8 cellular contexts compared by ENCODE assay signal in genomic region chr16:75463417-75464129, GRCh38. TPM values are rescaled to one million over a fixed set of nuclear protein-coding genes. Genes with fewer than 3 reads are reported as not detected.
DNase-seq lines count a peak whose midpoint lies in the region; ATAC-seq and TF ChIP-seq lines count a peak whose summit lies in the region.
"Not testable (repeated sequence)": the region's sequence is repeated elsewhere in the genome, so short reads cannot be mapped to it uniquely, and the experiment has no call there.

No MANE protein-coding gene starts in this region.

- POLR2A ChIA-PET in CD4-positive, alpha-beta memory T cell (lab: Charles Lee; ENCODE audit: partially characterized antibody): interaction anchor here (0.6 to 4.1 kb wide), 10 partner anchors 19 to 796 kb away, joined by 3 to 56 read pairs (median 4); partner anchors contain the start of genes ADAT1, CFDP1, KARS1 and TERF2IP

- H3K4me3 Mint-ChIP-seq in CD4-positive, alpha-beta memory T cell: peak overlapping the region; percentile 90 to 98 (median 94)

- H3K4me1 ChIP-seq in CD4-positive, alpha-beta memory T cell (ENCODE audit: insufficient read depth, low read length): peaks cover 40% of the 10 kb centered on the region
- peaks cover 16% of the 10 kb centered on the region for H3K4me1 ChIP-seq in OCI-LY1 (ENCODE audit: insufficient read depth, low read length, severe bottlenecking)
- H3K4me1 ChIP-seq in esophagus muscularis mucosa: peaks cover 16 to 45% (median 37%) of the 10 kb centered on the region in 4 donors
- not testable (repeated sequence) for H3K4me1 ChIP-seq in mesodermal cell (ENCODE audit: control insufficient read depth, insufficient read depth, low read length, poor library complexity, severe bottlenecking)

- not testable (repeated sequence) for H3F3A ChIP-seq in OCI-LY1 (ENCODE audit: insufficient read depth, low read length)

- peak overlapping the region; percentile 90 for H3K27ac ChIP-seq in CD4-positive, alpha-beta memory T cell (ENCODE audit: low read depth, low read length)
- H3K27ac ChIP-seq in OCI-LY1 (ENCODE audit: low read depth, low read length, poor library complexity, severe bottlenecking): not testable (repeated sequence)
- H3K27ac ChIP-seq in esophagus muscularis mucosa (replicated peaks in 1 of 4) (peak overlapping the region; percentile 88 to 98 (median 94)), mesodermal cell (ENCODE audit: low read depth, low read length, severe bottlenecking) (peak overlapping the region; percentile 77)

- peak overlapping the region; percentile 88 to 98 (median 96) for H3K27ac Mint-ChIP-seq in CD4-positive, alpha-beta memory T cell

- DNase-seq in CD4-positive, alpha-beta memory T cell; esophagus muscularis mucosa (ENCODE audit: extremely low spot score): not testable (repeated sequence)
- DNase-seq in activated T-helper 9 cell treated with anti-CD3 and anti-CD28 coated beads, Interleukin-2, amount 50 U/mL, for 16 hours (ENCODE audit: low read depth): peak; percentile 20
- peak; percentile 2 to 17 for DNase-seq in stimulated activated CD4-positive, alpha-beta T cell treated with anti-CD3 and anti-CD28 coated beads, Interleukin-4, amount 100 ng/mL, for 4 hours

- not testable (repeated sequence) for H3K36me3 ChIP-seq in CD4-positive, alpha-beta memory T cell (ENCODE audit: insufficient read depth, low read length); OCI-LY1 (ENCODE audit: insufficient read depth, low read length); esophagus muscularis mucosa
- H3K36me3 ChIP-seq in mesodermal cell (ENCODE audit: control insufficient read depth, insufficient read depth, low read length): peaks cover 25% of the 10 kb centered on the region

- intact Hi-C loops in CD4-positive, alpha-beta memory T cell (cut with micrococcal nuclease): loop anchor here (1.0 to 5.0 kb wide), 11 partner anchors 30 to 1729 kb away; partner anchors contain the start of genes ADAT1, CFDP1, GABARAPL2 and KARS1
- intact Hi-C loops in esophagus muscularis mucosa (cut with DNase I): loop anchor here (2.0 kb wide), 1 partner anchor 29 kb away; no protein-coding TSS in a partner anchor

- not testable (repeated sequence) for H4K20me1 ChIP-seq in OCI-LY1 (ENCODE audit: insufficient read depth, low read length)

- not testable (repeated sequence) for TF ChIP-seq CTCF in OCI-LY1 (IDR thresholded peaks at IDR 0.05; ENCODE audit: low read length); esophagus muscularis mucosa (IDR thresholded peaks at IDR 0.05)

- H3K27me3 ChIP-seq in CD4-positive, alpha-beta memory T cell (ENCODE audit: insufficient read depth, low read length); OCI-LY1 (ENCODE audit: insufficient read depth, low read length); esophagus muscularis mucosa: not testable (repeated sequence)

- not testable (repeated sequence) for H3K9me2 ChIP-seq in OCI-LY1 (ENCODE audit: low read depth, low read length)

- WGBS in esophagus muscularis mucosa: 7% methylated on average over 14 of the region's 39 CpGs
- 0 to 3% methylated on average over 18 to 36 of the region's 39 CpGs for WGBS in mesodermal cell (ENCODE audit: insufficient coverage in 2 of 2), 2 experiments

- TF ChIP-seq EP300 in esophagus muscularis mucosa (IDR thresholded peaks at IDR 0.05): not testable (repeated sequence)

- H3K4me3 ChIP-seq in CD4-positive, alpha-beta memory T cell (ENCODE audit: low read length in 2 of 2): peak overlapping the region; percentile 47 to 91
- H3K4me3 ChIP-seq in OCI-LY1 (ENCODE audit: low read depth, low read length, poor library complexity, severe bottlenecking): peak overlapping the region; percentile 85
- H3K4me3 ChIP-seq in esophagus muscularis mucosa: peak overlapping the region; percentile 77 to 96 (median 87)
- peak overlapping the region; percentile 84 for H3K4me3 ChIP-seq in mesodermal cell (ENCODE audit: extremely low read depth, insufficient read depth, low read length, poor library complexity, severe bottlenecking)

- not testable (repeated sequence) for H2AFZ ChIP-seq in OCI-LY1 (ENCODE audit: low read length)

- TF ChIP-seq POLR2A in esophagus muscularis mucosa (IDR thresholded peaks at IDR 0.05; ENCODE audit: low read depth): not testable (repeated sequence)

- H3K4me2 ChIP-seq in OCI-LY1 (ENCODE audit: low read length): peak overlapping the region; percentile 75

- H3K27me3 Mint-ChIP-seq in CD4-positive, alpha-beta memory T cell: not testable (repeated sequence)

- H3K79me2 ChIP-seq in OCI-LY1 (ENCODE audit: insufficient read depth, low read length): peaks cover 23% of the 10 kb centered on the region

- CTCF ChIA-PET in CD4-positive, alpha-beta memory T cell (lab: Charles Lee; ENCODE audit: partially characterized antibody): interaction anchor here (1.6 to 5.0 kb wide), 7 partner anchors 8 to 263 kb away, joined by 6 to 56 read pairs (median 17); partner anchors contain the start of genes CFDP1, KARS1 and TERF2IP

- H3K9me3 ChIP-seq in CD4-positive, alpha-beta memory T cell (ENCODE audit: control insufficient read depth in 1 of 2, low read length in 2 of 2); OCI-LY1 (ENCODE audit: low read length); esophagus muscularis mucosa; mesodermal cell (ENCODE audit: control insufficient read depth, low read length): not testable (repeated sequence)

- H3K9me3 Mint-ChIP-seq in CD4-positive, alpha-beta memory T cell: not testable (repeated sequence)

- ATAC-seq in GM19468 (IDR thresholded peaks at IDR 0.05; ENCODE audit: extremely low read depth, unreplicated experiment): peak; percentile 4
- ATAC-seq in HG03354 (IDR thresholded peaks at IDR 0.05; ENCODE audit: poor library complexity, severe bottlenecking, unreplicated experiment): peak; percentile 21

- H3K9ac ChIP-seq in OCI-LY1 (ENCODE audit: low read length): peak overlapping the region; percentile 88

- peaks cover 9 to 13% of the 10 kb centered on the region in 2 donors for H3K36me3 Mint-ChIP-seq in CD4-positive, alpha-beta memory T cell

- H3K4me1 Mint-ChIP-seq in CD4-positive, alpha-beta memory T cell: peaks cover 38 to 58% (median 44%) of the 10 kb centered on the region in 4 donors

RNA-seq across cellular contexts. Expression of gene TMEM170A, which starts 0.9 kb away (rescaled TPM):
- total RNA-seq in CD4-positive, alpha-beta memory T cell: 10 to 100 TPM; 50.7 to 54.3 TPM
- polyA plus RNA-seq in CD4-positive, alpha-beta memory T cell: 10 to 100 TPM; 40.6 to 44.1 TPM
- 10 to 100 TPM; 11.2 to 18.3 (median 14.9) TPM for total RNA-seq in esophagus muscularis mucosa
- polyA plus RNA-seq in mesodermal cell (2013, experiment 1 of 2): 21.7 TPM
- 19.4 TPM for polyA plus RNA-seq in mesodermal cell (2013, experiment 2 of 2)

RNA-seq across cellular contexts. Expression of gene CFDP1, which starts 30.3 kb away (rescaled TPM):
- total RNA-seq in CD4-positive, alpha-beta memory T cell: 10 to 100 TPM; 41.8 to 42.4 TPM
- 10 to 100 TPM; 37.1 to 42.0 TPM for polyA plus RNA-seq in CD4-positive, alpha-beta memory T cell
- total RNA-seq in esophagus muscularis mucosa: 10 to 100 TPM; 42.4 to 49.5 (median 44.0) TPM
- 80.9 TPM for polyA plus RNA-seq in mesodermal cell (2013, experiment 1 of 2)
- 83.0 TPM for polyA plus RNA-seq in mesodermal cell (2013, experiment 2 of 2)

RNA-seq across cellular contexts. Expression of gene CHST6, which starts 31.7 kb away (rescaled TPM):
- total RNA-seq in CD4-positive, alpha-beta memory T cell: under 1 TPM in 1 of 2 experiments, not detected in 1; 0.06 TPM
- polyA plus RNA-seq in CD4-positive, alpha-beta memory T cell: not detected
- 1 to 10 TPM in 1 of 4 donors, under 1 TPM in 3; 0.33 to 2.4 (median 0.90) TPM for total RNA-seq in esophagus muscularis mucosa
- polyA plus RNA-seq in mesodermal cell (2013, experiment 1 of 2): 2.7 TPM
- 2.4 TPM for polyA plus RNA-seq in mesodermal cell (2013, experiment 2 of 2)
